Comparison of ENCODE assay signal across 8 cellular contexts in genomic region chr7:95608344-95609173, GRCh38. TPM values are rescaled to one million over a fixed set of nuclear protein-coding genes. Genes with fewer than 3 reads are reported as not detected.
A peak's percentile ranks its signal among the peaks of the same experiment; 100 is the strongest.
DNase-seq lines count a peak whose midpoint lies in the region; ATAC-seq and TF ChIP-seq lines count a peak whose summit lies in the region.

No MANE protein-coding gene starts in this region.

- no peaks in the 10 kb centered on the region for H3K36me3 Mint-ChIP-seq in MCF 10A (ENCODE audit: insufficient read depth, unreplicated experiment)

- H3K27ac Mint-ChIP-seq in MCF 10A (ENCODE audit: low read depth, unreplicated experiment), result peak overlapping the region; percentile 90

- H3K9me3 ChIP-seq in BE2C (no peaks in the 10 kb centered on the region; the same call in 1 of the 2 replicates), iPS DF 6.9 (ENCODE audit: control insufficient read depth, insufficient read depth, low read length) (no peaks in the 10 kb centered on the region)

- WGBS in iPS DF 6.9 (ENCODE audit: insufficient coverage, insufficient read length), result no CpG with 5 or more reads among the region's 11 CpGs

- intact Hi-C loops in MCF 10A (cut with micrococcal nuclease), result loop anchor here (2.0 kb wide), 1 partner anchor 58 kb away; no protein-coding TSS in a partner anchor

- peak; percentile 99 for ATAC-seq in GM19023 (IDR thresholded peaks at IDR 0.05; ENCODE audit: unreplicated experiment)
- ATAC-seq in HG03095 (IDR thresholded peaks at IDR 0.05; ENCODE audit: unreplicated experiment), result peak; percentile 99

- H3K27me3 ChIP-seq in BE2C, result peaks cover 5% of the 10 kb centered on the region; the same call in 1 of the 2 replicates
- peaks cover 2% of the 10 kb centered on the region; the same call in 1 of the 2 replicates for H3K27me3 ChIP-seq in iPS DF 6.9 (ENCODE audit: control insufficient read depth, insufficient read depth, low read length)

- no TSS peak for BruUV-seq in MCF 10A (replicated peaks; lab: Mats Ljungman, UMichigan)

- H3K9me3 Mint-ChIP-seq in MCF 10A (ENCODE audit: unreplicated experiment), result no peaks in the 10 kb centered on the region

- CTCF ChIA-PET in MCF 10A (lab: Yijun Ruan, JAX), result interaction anchor here (0.6 to 2.3 kb wide), 6 partner anchors 10 to 82 kb away, joined by 3 to 14 read pairs (median 4); no protein-coding TSS in a partner anchor

- no peak for TF ChIP-seq CTCF in BE2C (IDR thresholded peaks at IDR 0.05; ENCODE audit: low read depth, low read length)
- no peak for TF ChIP-seq CTCF in MCF 10A (IDR thresholded peaks at IDR 0.05; ENCODE audit: unreplicated experiment)
- TF ChIP-seq CTCF in retinal pigment epithelial cell (conservative IDR thresholded peaks at IDR 0.05; ENCODE audit: low read depth, low read length), result no peak

- POLR2A ChIA-PET in MCF 10A (lab: Yijun Ruan, JAX), result interaction anchor here (0.7 to 3.8 kb wide), 14 partner anchors 11 to 425 kb away, joined by 3 to 61 read pairs (median 4); partner anchors contain the start of gene PDK4

- peaks cover 13% of the 10 kb centered on the region for H3K4me1 Mint-ChIP-seq in MCF 10A (ENCODE audit: insufficient read depth, unreplicated experiment)

- no peaks in the 10 kb centered on the region for H3K27me3 Mint-ChIP-seq in MCF 10A (ENCODE audit: insufficient read depth, unreplicated experiment)

- no peaks in the 10 kb centered on the region for H3K36me3 ChIP-seq in BE2C
- H3K36me3 ChIP-seq in iPS DF 6.9 (ENCODE audit: control insufficient read depth, insufficient read depth, low read length), result no peaks in the 10 kb centered on the region

- peak overlapping the region; percentile 53 for H3K4me3 Mint-ChIP-seq in MCF 10A (ENCODE audit: unreplicated experiment)

- H3K4me1 ChIP-seq in BE2C, result no peaks in the 10 kb centered on the region
- H3K4me1 ChIP-seq in iPS DF 6.9 (ENCODE audit: control insufficient read depth, insufficient read depth, low read length), result no peaks in the 10 kb centered on the region

- H3K27ac ChIP-seq in iPS DF 6.9 (ENCODE audit: low read length), result no peak overlapping the region

- peak; percentile 12 for DNase-seq in BE2C
- DNase-seq in NCI-H69 (lab: John Stamatoyannopoulos, UW), result peak; percentile 85
- peak; percentile 95 for DNase-seq in MCF 10A (ENCODE audit: unreplicated experiment)
- peak; percentile 20 for DNase-seq in iPS DF 6.9 (ENCODE audit: low read depth, low spot score)
- DNase-seq in retinal pigment epithelial cell (ENCODE audit: low read depth), result peak; percentile 89
- no peak for DNase-seq in central memory CD4-positive, alpha-beta T cell

- no peak overlapping the region for H3K4me3 ChIP-seq in BE2C (ENCODE audit: low read depth, low read length)
- H3K4me3 ChIP-seq in iPS DF 6.9 (ENCODE audit: low read length), result no peak overlapping the region
- no peak overlapping the region for H3K4me3 ChIP-seq in retinal pigment epithelial cell (ENCODE audit: low read length)

RNA-seq across cellular contexts. Expression of gene PDK4, which starts 12.2 kb away (rescaled TPM):
- polyA plus RNA-seq in BE2C (2012; ENCODE audit: insufficient read depth, insufficient read length, low read depth), result not detected
- 1.2 and 1.3 TPM in 2 replicates for total RNA-seq in MCF 10A (2022)
